Comparison of ENCODE assay signal across 1 cellular context in the genomic region with DNA sequence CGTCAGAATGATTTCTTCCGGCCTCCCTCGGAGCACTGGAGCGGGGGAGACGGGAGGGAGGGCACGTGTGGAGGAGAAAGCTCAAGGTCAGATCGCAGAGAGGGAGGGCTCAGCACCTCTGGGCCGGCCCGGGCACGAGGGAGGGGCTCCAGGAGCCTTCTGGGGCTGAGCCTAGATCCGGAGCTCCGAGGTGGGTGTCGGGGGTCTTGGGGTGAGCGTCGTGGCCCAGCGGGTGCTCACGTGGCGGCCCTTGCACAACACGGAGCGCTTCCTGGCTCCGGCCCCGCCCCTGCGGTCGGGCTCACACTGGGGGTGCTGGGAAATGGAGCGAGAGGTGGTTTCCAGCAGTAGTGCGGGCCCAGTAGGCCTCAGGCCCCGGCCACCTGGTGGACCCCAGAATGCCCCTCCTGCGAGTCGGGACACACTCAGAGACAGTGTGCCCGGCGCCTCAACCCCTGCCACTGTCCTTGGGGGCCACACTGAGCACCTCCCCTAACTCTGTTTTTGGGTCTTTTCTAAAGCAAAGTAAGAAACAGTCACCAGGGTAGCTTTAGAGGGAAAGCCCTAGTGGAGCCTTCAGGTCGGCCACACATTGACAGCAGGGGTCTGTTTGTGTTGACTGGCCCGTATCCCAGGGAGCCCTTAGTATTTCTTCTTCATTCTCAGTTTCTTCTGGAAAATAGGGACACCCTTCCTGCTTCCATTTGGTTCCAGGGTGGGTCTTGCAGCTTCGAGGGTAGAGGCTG.
TF ChIP-seq lines count a peak whose summit lies in the region.

No MANE protein-coding gene starts in this region.

TF ChIP-seq in HepG2, 621 proteins besides CTCF, POLR2A, EP300 and RAD21 (continued from another document and continues in another):
- TF ChIP-seq ZNF333 (CRISPR knock-in tag; IDR thresholded peaks at IDR 0.05; ENCODE audit: borderline replicate concordance) (peak; percentile 78), ZNF546 (CRISPR knock-in tag; conservative IDR thresholded peaks at IDR 0.05) (peak; percentile 80; the same call in 1 of the 2 replicates), TBP (CRISPR knock-in tag; IDR thresholded peaks at IDR 0.05) (no peak), ZBTB20 (CRISPR knock-in tag; IDR thresholded peaks at IDR 0.05; ENCODE audit: borderline replicate concordance, low read depth) (peak; percentile 79; the same call in 1 of the 2 replicates), KDM4B (CRISPR knock-in tag; IDR thresholded peaks at IDR 0.05) (no peak; the same call in none of the 2 replicates), RFXANK (CRISPR knock-in tag; IDR thresholded peaks at IDR 0.05) (no peak), SOX5 (CRISPR knock-in tag; IDR thresholded peaks at IDR 0.05; ENCODE audit: borderline replicate concordance) (peak; percentile 13; the same call in 1 of the 2 replicates), THAP11 (CRISPR knock-in tag; IDR thresholded peaks at IDR 0.05) (peak; percentile 63), ZNF552 (CRISPR knock-in tag; IDR thresholded peaks at IDR 0.05; ENCODE audit: borderline replicate concordance) (peak; percentile 58; the same call in 1 of the 2 replicates), ZNF839 (CRISPR knock-in tag; IDR thresholded peaks at IDR 0.05; ENCODE audit: borderline replicate concordance) (no peak), ZNF557 (CRISPR knock-in tag; IDR thresholded peaks at IDR 0.05) (0 out of 2 replicates have a peak, but pooled peaks have one; percentile 39), KDM3A (CRISPR knock-in tag; IDR thresholded peaks at IDR 0.05; ENCODE audit: low read depth) (peak; percentile 57; the same call in 1 of the 2 replicates), ZNF567 (CRISPR knock-in tag; IDR thresholded peaks at IDR 0.05; ENCODE audit: borderline replicate concordance) (no peak), ZBTB1 (CRISPR knock-in tag; IDR thresholded peaks at IDR 0.05; ENCODE audit: borderline replicate concordance) (no peak), PRPF4 (IDR thresholded peaks at IDR 0.05; ENCODE audit: low read depth, low read length, poor library complexity, severe bottlenecking) (no peak), ZNF235 (CRISPR knock-in tag; IDR thresholded peaks at IDR 0.05; ENCODE audit: borderline replicate concordance) (peak; percentile 83; the same call in 1 of the 2 replicates), SOX13 (IDR thresholded peaks at IDR 0.05) (no peak), SOX13 (CRISPR knock-in tag; conservative IDR thresholded peaks at IDR 0.05 in 1 of 2, IDR thresholded peaks at IDR 0.05 in 1 of 2) (no peak; a peak in 1 of 4 replicates), SP140L (CRISPR knock-in tag; IDR thresholded peaks at IDR 0.05; ENCODE audit: borderline replicate concordance) (no peak), ZNF460 (CRISPR knock-in tag; IDR thresholded peaks at IDR 0.05; ENCODE audit: borderline replicate concordance) (no peak), PRMT3 (CRISPR knock-in tag; IDR thresholded peaks at IDR 0.05; ENCODE audit: borderline replicate concordance, low read depth) (peak; percentile 89; the same call in 1 of the 2 replicates), ZNF883 (CRISPR knock-in tag; IDR thresholded peaks at IDR 0.05; ENCODE audit: not compliant biosample characterization) (peak; percentile 79), ZSCAN31 (CRISPR knock-in tag; IDR thresholded peaks at IDR 0.05; ENCODE audit: low read depth) (peak; percentile 31; the same call in 1 of the 2 replicates), HOXA5 (CRISPR knock-in tag; IDR thresholded peaks at IDR 0.05) (no peak; the same call in 1 of the 2 replicates), ZFAT (CRISPR knock-in tag; conservative IDR thresholded peaks at IDR 0.05) (0 out of 2 replicates have a peak, but pooled peaks have one; percentile 43), SMARCC2 (IDR thresholded peaks at IDR 0.05) (no peak), SP5 (CRISPR knock-in tag; IDR thresholded peaks at IDR 0.05; ENCODE audit: borderline replicate concordance, low read depth) (peak; percentile 79), ZNF607 (CRISPR knock-in tag; IDR thresholded peaks at IDR 0.05; ENCODE audit: borderline replicate concordance) (peak; percentile 66; the same call in 1 of the 2 replicates), CBX2 (IDR thresholded peaks at IDR 0.05; ENCODE audit: low read depth, low read length) (no peak), CBX2 (CRISPR knock-in tag; IDR thresholded peaks at IDR 0.05; ENCODE audit: low read depth) (no peak), ATF1 (CRISPR knock-in tag; IDR thresholded peaks at IDR 0.05) (no peak), ZNF44 (CRISPR knock-in tag; IDR thresholded peaks at IDR 0.05) (no peak), HIVEP1 (CRISPR knock-in tag; IDR thresholded peaks at IDR 0.05) (peak; percentile 86), NFYC (CRISPR knock-in tag; IDR thresholded peaks at IDR 0.05) (peak; percentile 44), AGO1 (IDR thresholded peaks at IDR 0.05; ENCODE audit: low read depth, low read length, poor library complexity, severe bottlenecking) (no peak), YEATS2 (CRISPR knock-in tag; IDR thresholded peaks at IDR 0.05; ENCODE audit: borderline replicate concordance) (0 out of 2 replicates have a peak, but pooled peaks have one; percentile 50), ZNF296 (CRISPR knock-in tag; conservative IDR thresholded peaks at IDR 0.05) (peak; percentile 54; the same call in 1 of the 2 replicates), REXO4 (CRISPR knock-in tag; IDR thresholded peaks at IDR 0.05; ENCODE audit: borderline replicate concordance) (no peak), TBX2 (CRISPR knock-in tag; IDR thresholded peaks at IDR 0.05; ENCODE audit: borderline replicate concordance) (peak; percentile 79), HHEX (CRISPR knock-in tag; IDR thresholded peaks at IDR 0.05) (no peak), SMARCE1 (IDR thresholded peaks at IDR 0.05; ENCODE audit: borderline replicate concordance) (no peak), PHB2 (IDR thresholded peaks at IDR 0.05; ENCODE audit: partially characterized antibody) (no peak), ARID2 (CRISPR knock-in tag; IDR thresholded peaks at IDR 0.05; ENCODE audit: borderline replicate concordance) (no peak), TCF12 (IDR thresholded peaks at IDR 0.05) (no peak), TCF12 (CRISPR knock-in tag; IDR thresholded peaks at IDR 0.05) (peak; percentile 94), ZNF766 (CRISPR knock-in tag; IDR thresholded peaks at IDR 0.05; ENCODE audit: borderline replicate concordance) (no peak), ZNF138 (CRISPR knock-in tag; IDR thresholded peaks at IDR 0.05; ENCODE audit: low read depth) (no peak)
- TF ChIP-seq, protein P1, sequence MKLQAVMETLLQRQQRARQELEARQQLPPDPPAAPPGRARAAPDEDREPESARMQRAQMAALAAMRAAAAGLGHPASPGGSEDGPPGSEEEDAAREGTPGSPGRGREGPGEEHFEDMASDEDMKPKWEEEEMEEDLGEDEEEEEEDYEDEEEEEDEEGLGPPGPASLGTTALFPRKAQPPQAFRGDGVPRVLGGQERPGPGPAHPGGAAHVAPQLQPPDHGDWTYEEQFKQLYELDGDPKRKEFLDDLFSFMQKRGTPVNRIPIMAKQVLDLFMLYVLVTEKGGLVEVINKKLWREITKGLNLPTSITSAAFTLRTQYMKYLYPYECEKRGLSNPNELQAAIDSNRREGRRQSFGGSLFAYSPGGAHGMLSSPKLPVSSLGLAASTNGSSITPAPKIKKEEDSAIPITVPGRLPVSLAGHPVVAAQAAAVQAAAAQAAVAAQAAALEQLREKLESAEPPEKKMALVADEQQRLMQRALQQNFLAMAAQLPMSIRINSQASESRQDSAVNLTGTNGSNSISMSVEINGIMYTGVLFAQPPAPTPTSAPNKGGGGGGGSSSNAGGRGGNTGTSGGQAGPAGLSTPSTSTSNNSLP (IDR thresholded peaks at IDR 0.05; ENCODE audit: low read depth, low read length): no peak
- TF ChIP-seq, protein P2, sequence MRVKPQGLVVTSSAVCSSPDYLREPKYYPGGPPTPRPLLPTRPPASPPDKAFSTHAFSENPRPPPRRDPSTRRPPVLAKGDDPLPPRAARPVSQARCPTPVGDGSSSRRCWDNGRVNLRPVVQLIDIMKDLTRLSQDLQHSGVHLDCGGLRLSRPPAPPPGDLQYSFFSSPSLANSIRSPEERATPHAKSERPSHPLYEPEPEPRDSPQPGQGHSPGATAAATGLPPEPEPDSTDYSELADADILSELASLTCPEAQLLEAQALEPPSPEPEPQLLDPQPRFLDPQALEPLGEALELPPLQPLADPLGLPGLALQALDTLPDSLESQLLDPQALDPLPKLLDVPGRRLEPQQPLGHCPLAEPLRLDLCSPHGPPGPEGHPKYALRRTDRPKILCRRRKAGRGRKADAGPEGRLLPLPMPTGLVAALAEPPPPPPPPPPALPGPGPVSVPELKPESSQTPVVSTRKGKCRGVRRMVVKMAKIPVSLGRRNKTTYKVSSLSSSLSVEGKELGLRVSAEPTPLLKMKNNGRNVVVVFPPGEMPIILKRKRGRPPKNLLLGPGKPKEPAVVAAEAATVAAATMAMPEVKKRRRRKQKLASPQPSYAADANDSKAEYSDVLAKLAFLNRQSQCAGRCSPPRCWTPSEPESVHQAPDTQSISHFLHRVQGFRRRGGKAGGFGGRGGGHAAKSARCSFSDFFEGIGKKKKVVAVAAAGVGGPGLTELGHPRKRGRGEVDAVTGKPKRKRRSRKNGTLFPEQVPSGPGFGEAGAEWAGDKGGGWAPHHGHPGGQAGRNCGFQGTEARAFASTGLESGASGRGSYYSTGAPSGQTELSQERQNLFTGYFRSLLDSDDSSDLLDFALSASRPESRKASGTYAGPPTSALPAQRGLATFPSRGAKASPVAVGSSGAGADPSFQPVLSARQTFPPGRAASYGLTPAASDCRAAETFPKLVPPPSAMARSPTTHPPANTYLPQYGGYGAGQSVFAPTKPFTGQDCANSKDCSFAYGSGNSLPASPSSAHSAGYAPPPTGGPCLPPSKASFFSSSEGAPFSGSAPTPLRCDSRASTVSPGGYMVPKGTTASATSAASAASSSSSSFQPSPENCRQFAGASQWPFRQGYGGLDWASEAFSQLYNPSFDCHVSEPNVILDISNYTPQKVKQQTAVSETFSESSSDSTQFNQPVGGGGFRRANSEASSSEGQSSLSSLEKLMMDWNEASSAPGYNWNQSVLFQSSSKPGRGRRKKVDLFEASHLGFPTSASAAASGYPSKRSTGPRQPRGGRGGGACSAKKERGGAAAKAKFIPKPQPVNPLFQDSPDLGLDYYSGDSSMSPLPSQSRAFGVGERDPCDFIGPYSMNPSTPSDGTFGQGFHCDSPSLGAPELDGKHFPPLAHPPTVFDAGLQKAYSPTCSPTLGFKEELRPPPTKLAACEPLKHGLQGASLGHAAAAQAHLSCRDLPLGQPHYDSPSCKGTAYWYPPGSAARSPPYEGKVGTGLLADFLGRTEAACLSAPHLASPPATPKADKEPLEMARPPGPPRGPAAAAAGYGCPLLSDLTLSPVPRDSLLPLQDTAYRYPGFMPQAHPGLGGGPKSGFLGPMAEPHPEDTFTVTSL (CRISPR knock-in tag; IDR thresholded peaks at IDR 0.05; ENCODE audit: borderline replicate concordance): no peak
- TF ChIP-seq, protein P3, sequence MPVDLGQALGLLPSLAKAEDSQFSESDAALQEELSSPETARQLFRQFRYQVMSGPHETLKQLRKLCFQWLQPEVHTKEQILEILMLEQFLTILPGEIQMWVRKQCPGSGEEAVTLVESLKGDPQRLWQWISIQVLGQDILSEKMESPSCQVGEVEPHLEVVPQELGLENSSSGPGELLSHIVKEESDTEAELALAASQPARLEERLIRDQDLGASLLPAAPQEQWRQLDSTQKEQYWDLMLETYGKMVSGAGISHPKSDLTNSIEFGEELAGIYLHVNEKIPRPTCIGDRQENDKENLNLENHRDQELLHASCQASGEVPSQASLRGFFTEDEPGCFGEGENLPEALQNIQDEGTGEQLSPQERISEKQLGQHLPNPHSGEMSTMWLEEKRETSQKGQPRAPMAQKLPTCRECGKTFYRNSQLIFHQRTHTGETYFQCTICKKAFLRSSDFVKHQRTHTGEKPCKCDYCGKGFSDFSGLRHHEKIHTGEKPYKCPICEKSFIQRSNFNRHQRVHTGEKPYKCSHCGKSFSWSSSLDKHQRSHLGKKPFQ (CRISPR knock-in tag; IDR thresholded peaks at IDR 0.05; ENCODE audit: insufficient replicate concordance): peak; percentile 83
- TF ChIP-seq, protein P4, sequence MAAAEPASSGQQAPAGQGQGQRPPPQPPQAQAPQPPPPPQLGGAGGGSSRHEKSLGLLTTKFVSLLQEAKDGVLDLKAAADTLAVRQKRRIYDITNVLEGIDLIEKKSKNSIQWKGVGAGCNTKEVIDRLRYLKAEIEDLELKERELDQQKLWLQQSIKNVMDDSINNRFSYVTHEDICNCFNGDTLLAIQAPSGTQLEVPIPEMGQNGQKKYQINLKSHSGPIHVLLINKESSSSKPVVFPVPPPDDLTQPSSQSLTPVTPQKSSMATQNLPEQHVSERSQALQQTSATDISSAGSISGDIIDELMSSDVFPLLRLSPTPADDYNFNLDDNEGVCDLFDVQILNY (CRISPR knock-in tag; conservative IDR thresholded peaks at IDR 0.05): no peak
- TF ChIP-seq, protein P5, sequence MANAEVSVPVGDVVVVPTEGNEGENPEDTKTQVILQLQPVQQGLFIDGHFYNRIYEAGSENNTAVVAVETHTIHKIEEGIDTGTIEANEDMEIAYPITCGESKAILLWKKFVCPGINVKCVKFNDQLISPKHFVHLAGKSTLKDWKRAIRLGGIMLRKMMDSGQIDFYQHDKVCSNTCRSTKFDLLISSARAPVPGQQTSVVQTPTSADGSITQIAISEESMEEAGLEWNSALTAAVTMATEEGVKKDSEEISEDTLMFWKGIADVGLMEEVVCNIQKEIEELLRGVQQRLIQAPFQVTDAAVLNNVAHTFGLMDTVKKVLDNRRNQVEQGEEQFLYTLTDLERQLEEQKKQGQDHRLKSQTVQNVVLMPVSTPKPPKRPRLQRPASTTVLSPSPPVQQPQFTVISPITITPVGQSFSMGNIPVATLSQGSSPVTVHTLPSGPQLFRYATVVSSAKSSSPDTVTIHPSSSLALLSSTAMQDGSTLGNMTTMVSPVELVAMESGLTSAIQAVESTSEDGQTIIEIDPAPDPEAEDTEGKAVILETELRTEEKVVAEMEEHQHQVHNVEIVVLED (CRISPR knock-in tag; IDR thresholded peaks at IDR 0.05; ENCODE audit: borderline replicate concordance): no peak
- TF ChIP-seq, protein P6, sequence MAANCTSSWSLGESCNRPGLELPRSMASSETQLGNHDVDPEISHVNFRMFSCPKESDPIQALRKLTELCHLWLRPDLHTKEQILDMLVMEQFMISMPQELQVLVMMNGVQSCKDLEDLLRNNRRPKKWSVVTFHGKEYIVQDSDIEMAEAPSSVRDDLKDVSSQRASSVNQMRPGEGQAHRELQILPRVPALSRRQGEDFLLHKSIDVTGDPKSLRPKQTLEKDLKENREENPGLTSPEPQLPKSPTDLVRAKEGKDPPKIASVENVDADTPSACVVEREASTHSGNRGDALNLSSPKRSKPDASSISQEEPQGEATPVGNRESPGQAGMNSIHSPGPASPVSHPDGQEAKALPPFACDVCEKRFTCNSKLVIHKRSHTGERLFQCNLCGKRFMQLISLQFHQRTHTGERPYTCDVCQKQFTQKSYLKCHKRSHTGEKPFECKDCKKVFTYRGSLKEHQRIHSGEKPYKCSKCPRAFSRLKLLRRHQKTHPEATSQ (CRISPR knock-in tag; IDR thresholded peaks at IDR 0.05; ENCODE audit: borderline replicate concordance): no peak
- TF ChIP-seq, protein P7, sequence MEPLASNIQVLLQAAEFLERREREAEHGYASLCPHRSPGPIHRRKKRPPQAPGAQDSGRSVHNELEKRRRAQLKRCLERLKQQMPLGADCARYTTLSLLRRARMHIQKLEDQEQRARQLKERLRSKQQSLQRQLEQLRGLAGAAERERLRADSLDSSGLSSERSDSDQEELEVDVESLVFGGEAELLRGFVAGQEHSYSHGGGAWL (CRISPR knock-in tag; IDR thresholded peaks at IDR 0.05): peak; percentile 89; the same call in 1 of the 2 replicates
